8 cellular contexts compared by ENCODE assay signal in the genomic region with DNA sequence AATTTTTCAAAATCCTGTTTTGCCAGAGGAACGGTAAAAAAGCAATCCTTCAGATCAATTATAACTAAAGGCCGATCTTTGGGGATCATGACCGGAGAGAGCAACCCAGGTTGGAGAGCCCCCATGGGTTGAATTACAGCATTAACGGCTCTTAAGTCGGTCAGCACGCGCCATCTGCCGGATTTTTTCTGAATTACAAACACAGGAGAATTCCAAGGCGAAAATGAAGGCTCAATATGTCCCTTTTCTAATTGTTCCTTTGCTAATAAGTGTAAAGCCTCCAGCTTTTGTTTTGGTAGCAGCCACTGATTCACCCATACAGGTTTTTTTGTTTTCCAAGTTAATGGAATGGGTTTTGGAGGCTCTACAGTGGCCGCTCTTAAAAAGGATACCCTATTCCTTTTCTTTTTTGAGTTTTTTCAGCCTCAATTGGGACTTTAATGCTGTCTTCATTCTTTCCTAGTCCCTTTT. TPM values are rescaled to one million over a fixed set of nuclear protein-coding genes. Genes with fewer than 3 reads are reported as not detected.
A peak's percentile ranks its signal among the peaks of the same experiment; 100 is the strongest.
DNase-seq lines count a peak whose midpoint lies in the region; ATAC-seq, FAIRE-seq and TF ChIP-seq lines count a peak whose summit lies in the region.

No MANE protein-coding gene starts in this region.

- H3K9ac ChIP-seq in astrocyte (ENCODE audit: low read length) = no peak overlapping the region

- H3K27me3 Mint-ChIP-seq in astrocyte (ENCODE audit: low read depth, unreplicated experiment) = no peaks in the 10 kb centered on the region

- H3K79me2 ChIP-seq in astrocyte (ENCODE audit: insufficient read depth, low read length) = no peaks in the 10 kb centered on the region

- H3K9me3 ChIP-seq in astrocyte (ENCODE audit: insufficient read depth, low read depth, low read length) = no peaks in the 10 kb centered on the region

- H3K4me3 Mint-ChIP-seq in astrocyte (ENCODE audit: unreplicated experiment) = peak overlapping the region; percentile 69

- H3K36me3 ChIP-seq in GM06990 (ENCODE audit: control insufficient read depth, insufficient read depth, low read length) = no peaks in the 10 kb centered on the region
- no peaks in the 10 kb centered on the region for H3K36me3 ChIP-seq in astrocyte (ENCODE audit: insufficient read depth, low read length)

- H3K9me3 Mint-ChIP-seq in astrocyte (ENCODE audit: unreplicated experiment) = no peaks in the 10 kb centered on the region

- H3K27me3 ChIP-seq in GM06990 (replicated peaks; ENCODE audit: control insufficient read depth, insufficient read depth, low read length) (no peaks in the 10 kb centered on the region), astrocyte (ENCODE audit: insufficient read depth, low read length) (no peaks in the 10 kb centered on the region)

- peak; percentile 62 for TF ChIP-seq CTCF in GM06990 (IDR thresholded peaks at IDR 0.05; ENCODE audit: insufficient read depth, low read length, poor library complexity, severe bottlenecking)
- peak; percentile 66 for TF ChIP-seq CTCF in astrocyte (IDR thresholded peaks at IDR 0.05; ENCODE audit: insufficient read depth, low read depth, low read length)

- H3K4me2 ChIP-seq in astrocyte (ENCODE audit: low read length) = peak overlapping the region; percentile 31

- no peaks in the 10 kb centered on the region for H3K4me1 ChIP-seq in astrocyte (ENCODE audit: insufficient read depth, low read length)

- no peaks in the 10 kb centered on the region for H4K20me1 ChIP-seq in astrocyte (ENCODE audit: insufficient read depth, low read length)

- no peak overlapping the region for H3K27ac ChIP-seq in astrocyte (ENCODE audit: low read depth, low read length)

- no peak overlapping the region for H3K27ac Mint-ChIP-seq in astrocyte (ENCODE audit: unreplicated experiment)

- no peak for FAIRE-seq in astrocyte (lab: Jason Lieb, UNC)
- peak; percentile 78 for FAIRE-seq in islet of Langerhans (lab: Jason Lieb, UNC)

- DNase-seq in GM06990 (ENCODE audit: extremely low read depth, insufficient read length) (no peak), NCI-H1930 (lab: John Stamatoyannopoulos, UW) (peak; percentile 62 to 72), T-helper 2 cell (peak in 4 of 5 experiments; percentile 47 to 65 (median 51)), astrocyte (ENCODE audit: low read depth) (peak; percentile 32)
- peak; percentile 39 to 78 for DNase-seq in stimulated activated CD4-positive, alpha-beta T cell treated with anti-CD3 and anti-CD28 coated beads, Interleukin-1b, Interleukin-23, amount 100 ng/mL, for 4 hours (ENCODE audit: low read depth in 2 of 2)

- no peak overlapping the region for H3K4me3 ChIP-seq in GM06990 (replicated peaks; ENCODE audit: low read depth, low read length)
- no peak overlapping the region for H3K4me3 ChIP-seq in astrocyte (ENCODE audit: insufficient read depth, low read depth, low read length)

- H2AFZ ChIP-seq in astrocyte (ENCODE audit: low read depth, low read length) = no peak overlapping the region

- H3K36me3 Mint-ChIP-seq in astrocyte (ENCODE audit: low read depth, unreplicated experiment) = no peaks in the 10 kb centered on the region

- H3K4me1 Mint-ChIP-seq in astrocyte (ENCODE audit: low read depth, unreplicated experiment) = peaks cover 1% of the 10 kb centered on the region

- ATAC-seq in GM21526 (IDR thresholded peaks at IDR 0.05; ENCODE audit: low FRiP score, unreplicated experiment) (no peak), HG02970 (IDR thresholded peaks at IDR 0.05; ENCODE audit: low FRiP score, unreplicated experiment) (no peak)

RNA-seq across cellular contexts. Expression of gene PTCRA, which starts 16.9 kb away (rescaled TPM):
- not detected in 2 replicates for total RNA-seq in astrocyte

RNA-seq across cellular contexts. Expression of gene RPL7L1, which starts 19.5 kb away (rescaled TPM):
- 90.1 and 92.0 TPM in 2 replicates for total RNA-seq in astrocyte

RNA-seq across cellular contexts. Expression of gene CNPY3, which starts 30.4 kb away (rescaled TPM):
- total RNA-seq in astrocyte = 37.1 and 37.4 TPM in 2 replicates
